Comparison of ENCODE assay signal across 8 cellular contexts in genomic region chr3:171088984-171089754, GRCh38.
DNase-seq lines count a peak whose midpoint lies in the region; ATAC-seq and TF ChIP-seq lines count a peak whose summit lies in the region.

No MANE protein-coding gene starts in this region.

- H3K4me3 ChIP-seq in CD4-positive, CD25-positive, alpha-beta regulatory T cell (ENCODE audit: low read depth, low read length) = no peak overlapping the region
- no peak overlapping the region for H3K4me3 ChIP-seq in brain microvascular endothelial cell (ENCODE audit: low read depth, low read length)
- H3K4me3 ChIP-seq in lower lobe of right lung = no peak overlapping the region

- H3K9me3 ChIP-seq in CD4-positive, CD25-positive, alpha-beta regulatory T cell (ENCODE audit: control insufficient read depth in 2 of 2, low read length in 2 of 2) = no peaks in the 10 kb centered on the region
- no peaks in the 10 kb centered on the region for H3K9me3 ChIP-seq in lower lobe of right lung

- in situ Hi-C loops in brain microvascular endothelial cell (cut with HindIII; ENCODE audit: low pct_ligation_motif_present, low sequenced_read_pairs) = no loop called here

- intact Hi-C loops in lower lobe of right lung (cut with DNase I) = no loop called here

- no peaks in the 10 kb centered on the region for H3K4me1 ChIP-seq in CD4-positive, CD25-positive, alpha-beta regulatory T cell (ENCODE audit: control insufficient read depth, insufficient read depth, low read length, poor library complexity, severe bottlenecking)
- peaks cover 8% of the 10 kb centered on the region for H3K4me1 ChIP-seq in lower lobe of right lung

- peaks cover 85% of the 10 kb centered on the region for H3K36me3 ChIP-seq in CD4-positive, CD25-positive, alpha-beta regulatory T cell (ENCODE audit: control insufficient read depth, insufficient read depth, low read length)
- H3K36me3 ChIP-seq in brain microvascular endothelial cell (replicated peaks) (peaks cover 16% of the 10 kb centered on the region), lower lobe of right lung (peaks cover 11% of the 10 kb centered on the region)

- no peaks in the 10 kb centered on the region for H3K9me3 Mint-ChIP-seq in CD4-positive, CD25-positive, alpha-beta regulatory T cell

- H3K4me3 Mint-ChIP-seq in CD4-positive, CD25-positive, alpha-beta regulatory T cell = no peak overlapping the region

- no peaks in the 10 kb centered on the region for H3K27me3 Mint-ChIP-seq in CD4-positive, CD25-positive, alpha-beta regulatory T cell

- no peaks in the 10 kb centered on the region for H3K27me3 ChIP-seq in CD4-positive, CD25-positive, alpha-beta regulatory T cell (ENCODE audit: control insufficient read depth, insufficient read depth, low read length)
- H3K27me3 ChIP-seq in brain microvascular endothelial cell (replicated peaks) = no peaks in the 10 kb centered on the region
- no peaks in the 10 kb centered on the region for H3K27me3 ChIP-seq in lower lobe of right lung (ENCODE audit: low read depth)

- H3K36me3 Mint-ChIP-seq in CD4-positive, CD25-positive, alpha-beta regulatory T cell = peaks cover 69% of the 10 kb centered on the region

- no peak for TF ChIP-seq CTCF in brain microvascular endothelial cell (IDR thresholded peaks at IDR 0.05; ENCODE audit: low read depth, low read length, missing control alignments)
- TF ChIP-seq CTCF in lower lobe of right lung (IDR thresholded peaks at IDR 0.05) = no peak

- peak in 1 of 3 donors; percentile 13 for DNase-seq in CD4-positive, CD25-positive, alpha-beta regulatory T cell
- DNase-seq in M059J (ENCODE audit: low read depth) = peak; percentile 94
- DNase-seq in brain microvascular endothelial cell = peak; percentile 85
- DNase-seq in lower lobe of right lung = no peak
- no peak for DNase-seq in NCI-H69 (lab: John Stamatoyannopoulos, UW)
- DNase-seq in NCI-H1048 (lab: John Stamatoyannopoulos, UW) = no peak
- no peak for DNase-seq in stimulated activated CD4-positive, alpha-beta T cell treated with anti-CD3 and anti-CD28 coated beads, Interleukin-15, amount 100 ng/mL, for 24 hours

- ATAC-seq in CD4-positive, CD25-positive, alpha-beta regulatory T cell (ENCODE audit: low read depth in 2 of 2) = no peak
- ATAC-seq in lower lobe of right lung = peak; percentile 65 to 72
- ATAC-seq in HG03520 (IDR thresholded peaks at IDR 0.05; ENCODE audit: unreplicated experiment) = no peak

- H3K4me1 Mint-ChIP-seq in CD4-positive, CD25-positive, alpha-beta regulatory T cell = peaks cover 0 to 7% (median 2%) of the 10 kb centered on the region in 4 donors

- peak overlapping the region in 2 of 3 donors; percentile 32 to 52 for H3K27ac Mint-ChIP-seq in CD4-positive, CD25-positive, alpha-beta regulatory T cell

- H3K27ac ChIP-seq in CD4-positive, CD25-positive, alpha-beta regulatory T cell (ENCODE audit: insufficient read depth, low read length, poor library complexity, severe bottlenecking) = no peak overlapping the region
- H3K27ac ChIP-seq in brain microvascular endothelial cell (peak overlapping the region; percentile 17), lower lobe of right lung (no peak overlapping the region)

Comparison
In these comparisons a context has a peak if more than half of its experiments do, and no peak if none do; other contexts are left out.
1. ATAC-seq: peak in lower lobe of right lung (2 of 2); none in CD4-positive, CD25-positive, alpha-beta regulatory T cell (0 of 2) and HG03520 (single experiment).
2. DNase-seq: peak in M059J (single experiment) and brain microvascular endothelial cell (single experiment); none in lower lobe of right lung (single experiment), NCI-H69 (single experiment), NCI-H1048 (single experiment) and stimulated activated CD4-positive, alpha-beta T cell treated with anti-CD3 and anti-CD28 coated beads, Interleukin-15, amount 100 ng/mL, for 24 hours (single experiment).